ENCODE assay signal across 20 cellular contexts in genomic region chr2:8254791-8255447, GRCh38.
"Had no signal": no experiment of that assay in that cellular context is flagged by ENCODE, and none has a peak within 500 bp of the region (broad histone marks: within the 10 kb centered on the region; RNA-seq: fewer than 3 reads in every experiment).

No MANE protein-coding gene starts in this region.

- H3K27me3 Mint-ChIP-seq: activated CD4-positive, alpha-beta T cell treated with anti-CD3 and anti-CD28 coated beads, Interleukin-2, amount 10 ng/mL, durations not matched to agents 7 days and 5 days; activated naive CD4-positive, alpha-beta T cell treated with anti-CD3 and anti-CD28 coated beads, Interleukin-2, amount 50 U/mL, for 24 hours had no signal

- ATAC-seq: activated CD4-positive, CD25-positive, alpha-beta regulatory T cell treated with anti-CD3 and anti-CD28 coated beads, Interleukin-2, amount 50 U/mL, for 24 hours; stimulated activated memory B cell treated with anti-CD40 and anti-IgM and Interleukin-4, amounts not matched to agents 10 μg/mL and 1 μg/mL and 100 μg/mL, for 72 hours had no signal

- H3K27ac Mint-ChIP-seq: activated CD4-positive, alpha-beta T cell treated with anti-CD3 and anti-CD28 coated beads, Interleukin-2, amount 10 ng/mL, durations not matched to agents 7 days and 5 days; activated CD8-positive, alpha-beta T cell treated with anti-CD3 and anti-CD28 coated beads, Interleukin-2, amount 10 ng/mL, durations not matched to agents 7 days and 5 days; activated naive CD4-positive, alpha-beta T cell treated with anti-CD3 and anti-CD28 coated beads, Interleukin-2, amount 50 U/mL, for 24 hours; stimulated activated memory B cell treated with anti-CD40 and anti-IgM and Interleukin-4, amounts not matched to agents 10 μg/mL and 1 μg/mL and 100 μg/mL, for 72 hours; T-helper 1 cell treated with Interleukin-12 subunit alpha and Interleukin-12 subunit beta and Interleukin-4 antibody, amounts not matched to agents 30 μg/mL and 1 μg/mL, for 36 hours had no signal

- H3K4me3 ChIP-seq: adrenal gland, esophagus squamous epithelium, left ventricle myocardium inferior, sigmoid colon had no signal

- H3K4me3 Mint-ChIP-seq: activated CD4-positive, alpha-beta T cell treated with anti-CD3 and anti-CD28 coated beads, Interleukin-2, amount 10 ng/mL, durations not matched to agents 7 days and 5 days; activated CD8-positive, alpha-beta T cell treated with anti-CD3 and anti-CD28 coated beads, Interleukin-2, amount 10 ng/mL, durations not matched to agents 7 days and 5 days; activated naive CD4-positive, alpha-beta T cell treated with anti-CD3 and anti-CD28 coated beads, Interleukin-2, amount 50 U/mL, for 24 hours; activated T-cell treated with anti-CD3 and anti-CD28 coated beads, Interleukin-2, amount 50 U/mL, for 4 hours; stimulated activated memory B cell treated with anti-CD40 and anti-IgM and Interleukin-4, amounts not matched to agents 10 μg/mL and 1 μg/mL and 100 μg/mL, for 72 hours; T-helper 1 cell treated with Interleukin-12 subunit alpha and Interleukin-12 subunit beta and Interleukin-4 antibody, amounts not matched to agents 30 μg/mL and 1 μg/mL, for 36 hours had no signal

- H3K36me3 Mint-ChIP-seq: stimulated activated memory B cell treated with anti-CD40 and anti-IgM and Interleukin-4, amounts not matched to agents 10 μg/mL and 1 μg/mL and 100 μg/mL, for 72 hours had no signal

- DNase-seq: activated CD4-positive, alpha-beta T cell treated with anti-CD3 and anti-CD28 coated beads, Interleukin-2, amount 10 ng/mL, durations not matched to agents 7 days and 5 days; activated CD8-positive, alpha-beta memory T cell treated with anti-CD3 and anti-CD28 coated beads, Interleukin-2, amount 50 U/mL, for 4 hours; activated CD8-positive, alpha-beta T cell treated with anti-CD3 and anti-CD28 coated beads, Interleukin-2, amount 10 ng/mL, durations not matched to agents 7 days and 5 days; activated effector memory CD4-positive, alpha-beta T cell treated with anti-CD3 and anti-CD28 coated beads, Interleukin-2, amount 50 U/mL, for 16 hours; activated T-cell treated with anti-CD3 and anti-CD28 coated beads, Interleukin-2, amount 50 U/mL, for 4 hours; adrenal gland; cerebellar nuclear complex; cortex of kidney; effector CD4-positive, alpha-beta T cell; esophagus squamous epithelium; kidney; left ventricle myocardium inferior; mammary epithelial cell; sigmoid colon; stimulated activated CD4-positive, alpha-beta T cell treated with anti-CD3 and anti-CD28 coated beads, Interleukin-4, amount 100 ng/mL, for 24 hours had no signal

- H2AFZ ChIP-seq: parathyroid adenoma had no signal

- H3K9ac ChIP-seq: parathyroid adenoma had no signal

- H3K79me2 ChIP-seq: parathyroid adenoma had no signal

- H3K27ac ChIP-seq: adrenal gland, esophagus squamous epithelium, left ventricle myocardium inferior, parathyroid adenoma, sigmoid colon had no signal

- H3K4me1 ChIP-seq: adrenal gland, esophagus squamous epithelium, left ventricle myocardium inferior, sigmoid colon had no signal

- H3K4me1 Mint-ChIP-seq: stimulated activated memory B cell treated with anti-CD40 and anti-IgM and Interleukin-4, amounts not matched to agents 10 μg/mL and 1 μg/mL and 100 μg/mL, for 72 hours had no signal

- H3K36me3 ChIP-seq: adrenal gland, esophagus squamous epithelium, left ventricle myocardium inferior, sigmoid colon had no signal

- H3K27me3 ChIP-seq: adrenal gland, esophagus squamous epithelium, sigmoid colon had no signal

- H3K9me3 ChIP-seq: adrenal gland, sigmoid colon had no signal
